In genomic region chr13:76879876-76880270, GRCh38 we compare ENCODE assay signal across 9 cellular contexts. TPM values are rescaled to one million over a fixed set of nuclear protein-coding genes. Genes with fewer than 3 reads are reported as not detected.
DNase-seq lines count a peak whose midpoint lies in the region; ATAC-seq and TF ChIP-seq lines count a peak whose summit lies in the region.
"Had no signal": no experiment of that assay in that cellular context is flagged by ENCODE, and none has a peak within 500 bp of the region (broad histone marks: within the 10 kb centered on the region; RNA-seq: fewer than 3 reads in every experiment).

No MANE protein-coding gene starts in this region.

- no peaks in the 10 kb centered on the region for H3K9me2 ChIP-seq in GM23248 (ENCODE audit: insufficient read depth)

- POLR2A ChIA-PET in CD4-positive, alpha-beta T cell (lab: Charles Lee): interaction anchor here (0.6 to 1.6 kb wide), 10 partner anchors 11 to 1118 kb away, joined by 3 to 19 read pairs (median 4); partner anchors contain the start of genes CLN5 and FBXL3
- POLR2A ChIA-PET in activated CD8-positive, alpha-beta T cell treated with anti-CD3 and anti-CD28 coated beads, Interleukin-2, amount 10 ng/mL, durations not matched to agents 7 days and 5 days (lab: Charles Lee): interaction anchor here (1.5 kb wide), 1 partner anchor 112 kb away, joined by 6 read pairs; the partner anchor contains the start of gene CLN5

- no peak overlapping the region for H3K27ac ChIP-seq in CD4-positive, alpha-beta T cell (ENCODE audit: low read depth, low read length)
- H3K27ac ChIP-seq in GM23248 (peak overlapping the region; percentile 81), mesodermal cell (ENCODE audit: low read depth, low read length, severe bottlenecking) (peak overlapping the region; percentile 69)

- H3F3A ChIP-seq in GM23248 (ENCODE audit: insufficient read depth): peaks cover 58% of the 10 kb centered on the region

- H3K36me3 ChIP-seq in GM23248 (ENCODE audit: low read depth) (no peaks in the 10 kb centered on the region), mesodermal cell (ENCODE audit: control insufficient read depth, insufficient read depth, low read length) (peaks cover 4% of the 10 kb centered on the region)

- H3K9me3 Mint-ChIP-seq in CD4-positive, alpha-beta T cell: no peaks in the 10 kb centered on the region
- no peaks in the 10 kb centered on the region for H3K9me3 Mint-ChIP-seq in activated CD8-positive, alpha-beta T cell treated with anti-CD3 and anti-CD28 coated beads, Interleukin-2, amount 10 ng/mL, durations not matched to agents 7 days and 5 days (ENCODE audit: insufficient read depth)

- H3K4me3 ChIP-seq in GM23248 (peak overlapping the region; percentile 38), mesodermal cell (ENCODE audit: extremely low read depth, insufficient read depth, low read length, poor library complexity, severe bottlenecking) (no peak overlapping the region)

- DNase-seq in CD4-positive, alpha-beta T cell: no peak
- DNase-seq in GM23248: no peak
- DNase-seq in activated CD8-positive, alpha-beta T cell treated with anti-CD3 and anti-CD28 coated beads, Interleukin-2, amount 10 ng/mL, durations not matched to agents 7 days and 5 days: no peak
- DNase-seq in NCI-H1436 (lab: John Stamatoyannopoulos, UW): no peak
- DNase-seq: activated gamma-delta T cell had no signal

- no peak for ATAC-seq in CD4-positive, alpha-beta T cell (ENCODE audit: poor library complexity)
- ATAC-seq in activated CD8-positive, alpha-beta T cell treated with anti-CD3 and anti-CD28 coated beads, Interleukin-2, amount 10 ng/mL, durations not matched to agents 7 days and 5 days: no peak
- ATAC-seq in GM21786 (IDR thresholded peaks at IDR 0.05; ENCODE audit: unreplicated experiment) (no peak), HG02840 (IDR thresholded peaks at IDR 0.05; ENCODE audit: low FRiP score, unreplicated experiment) (no peak), HG03196 (IDR thresholded peaks at IDR 0.05; ENCODE audit: unreplicated experiment) (no peak)

- peaks cover 20% of the 10 kb centered on the region for H3K79me2 ChIP-seq in GM23248 (ENCODE audit: insufficient read depth)

- no peaks in the 10 kb centered on the region for H3K36me3 Mint-ChIP-seq in CD4-positive, alpha-beta T cell (ENCODE audit: low read depth)
- H3K36me3 Mint-ChIP-seq in activated CD8-positive, alpha-beta T cell treated with anti-CD3 and anti-CD28 coated beads, Interleukin-2, amount 10 ng/mL, durations not matched to agents 7 days and 5 days (ENCODE audit: low read depth): peaks cover 6% of the 10 kb centered on the region

- H3K27me3 Mint-ChIP-seq in CD4-positive, alpha-beta T cell: no peaks in the 10 kb centered on the region
- H3K27me3 Mint-ChIP-seq in activated CD8-positive, alpha-beta T cell treated with anti-CD3 and anti-CD28 coated beads, Interleukin-2, amount 10 ng/mL, durations not matched to agents 7 days and 5 days (ENCODE audit: low read depth): peaks cover 3% of the 10 kb centered on the region

- peak overlapping the region; percentile 76 for H3K4me3 Mint-ChIP-seq in CD4-positive, alpha-beta T cell
- H3K4me3 Mint-ChIP-seq in activated CD8-positive, alpha-beta T cell treated with anti-CD3 and anti-CD28 coated beads, Interleukin-2, amount 10 ng/mL, durations not matched to agents 7 days and 5 days: no peak overlapping the region

- no peaks in the 10 kb centered on the region for H3K9me3 ChIP-seq in CD4-positive, alpha-beta T cell (ENCODE audit: control insufficient read depth, low read length)
- no peaks in the 10 kb centered on the region for H3K9me3 ChIP-seq in GM23248 (ENCODE audit: low read depth)
- H3K9me3 ChIP-seq in mesodermal cell (ENCODE audit: control insufficient read depth, low read length): no peaks in the 10 kb centered on the region

- TF ChIP-seq CTCF in CD4-positive, alpha-beta T cell (IDR thresholded peaks at IDR 0.05): no peak

- H3K4me1 Mint-ChIP-seq in CD4-positive, alpha-beta T cell (ENCODE audit: low read depth): peaks cover 60% of the 10 kb centered on the region
- peaks cover 37% of the 10 kb centered on the region for H3K4me1 Mint-ChIP-seq in activated CD8-positive, alpha-beta T cell treated with anti-CD3 and anti-CD28 coated beads, Interleukin-2, amount 10 ng/mL, durations not matched to agents 7 days and 5 days (ENCODE audit: low read depth)

- peak overlapping the region; percentile 75 for H3K4me2 ChIP-seq in GM23248 (ENCODE audit: unreplicated experiment)

- H4K20me1 ChIP-seq in GM23248 (ENCODE audit: insufficient read depth): no peaks in the 10 kb centered on the region

- H3K4me1 ChIP-seq in GM23248 (ENCODE audit: insufficient read depth): peaks cover 63% of the 10 kb centered on the region
- peaks cover 5% of the 10 kb centered on the region for H3K4me1 ChIP-seq in mesodermal cell (ENCODE audit: control insufficient read depth, insufficient read depth, low read length, poor library complexity, severe bottlenecking)

- 35 to 36% methylated on average over 3 of the region's 3 CpGs for WGBS in GM23248 (ENCODE audit: low coverage in 1 of 2, low lambda C conversion rate in 2 of 2, missing lambda C conversion rate in 2 of 2), 2 experiments
- 79 to 94% methylated on average over 2 of the region's 3 CpGs for WGBS in mesodermal cell (ENCODE audit: insufficient coverage in 2 of 2), 2 experiments

- peak overlapping the region; percentile 34 for H2AFZ ChIP-seq in GM23248

- CTCF ChIA-PET in CD4-positive, alpha-beta T cell (lab: Charles Lee): interaction anchor here (1.3 to 1.4 kb wide), 2 partner anchors 100 to 112 kb away, joined by 3 read pairs; partner anchors contain the start of gene CLN5
- CTCF ChIA-PET in activated CD8-positive, alpha-beta T cell treated with anti-CD3 and anti-CD28 coated beads, Interleukin-2, amount 10 ng/mL, durations not matched to agents 7 days and 5 days (lab: Charles Lee): interaction anchor here (0.6 to 2.0 kb wide), 5 partner anchors 9 to 1010 kb away, joined by 3 to 10 read pairs (median 4); no protein-coding TSS in a partner anchor

- no peaks in the 10 kb centered on the region for H3K27me3 ChIP-seq in CD4-positive, alpha-beta T cell (ENCODE audit: control insufficient read depth, insufficient read depth, low read length)
- H3K27me3 ChIP-seq in GM23248 (replicated peaks; ENCODE audit: insufficient read depth): no peaks in the 10 kb centered on the region

- intact Hi-C loops in CD4-positive, alpha-beta T cell (cut with DNase I, micrococcal nuclease): loop anchor here in 1 of 2 experiments (10.0 kb wide), 1 partner anchor 1335 kb away; the partner anchor contains the start of gene UCHL3

- in situ Hi-C loops in GM23248 (cut with MboI): no loop called here

- H3K27ac Mint-ChIP-seq in CD4-positive, alpha-beta T cell: peak overlapping the region; percentile 90
- H3K27ac Mint-ChIP-seq in activated CD8-positive, alpha-beta T cell treated with anti-CD3 and anti-CD28 coated beads, Interleukin-2, amount 10 ng/mL, durations not matched to agents 7 days and 5 days: peak overlapping the region; percentile 72

- H3K9ac ChIP-seq in GM23248: peak overlapping the region; percentile 46

RNA-seq across cellular contexts. Expression of gene KCTD12, which starts 6.3 kb away (rescaled TPM):
- total RNA-seq in CD4-positive, alpha-beta T cell: 1 to 10 TPM; 4.8 to 4.9 TPM
- 26.4 and 30.4 TPM in 2 replicates for total RNA-seq in GM23248 (2014; rRNA removed; shearing (Covaris generic))
- 4.0 and 4.5 TPM in 2 replicates for polyA plus RNA-seq in GM23248 (2016; fragmentation: Nextera tagmentation; extraction: Ambion mirVana)
- 1 to 10 TPM; 5.8 to 6.3 TPM for total RNA-seq in activated CD8-positive, alpha-beta T cell treated with anti-CD3 and anti-CD28 coated beads, Interleukin-2, amount 10 ng/mL, durations not matched to agents 7 days and 5 days
- 93.0 TPM for polyA plus RNA-seq in mesodermal cell (2013, experiment 1 of 2)
- polyA plus RNA-seq in mesodermal cell (2013, experiment 2 of 2): 111 TPM
